ENCODE assay signal across 18 cellular contexts in the genomic region with DNA sequence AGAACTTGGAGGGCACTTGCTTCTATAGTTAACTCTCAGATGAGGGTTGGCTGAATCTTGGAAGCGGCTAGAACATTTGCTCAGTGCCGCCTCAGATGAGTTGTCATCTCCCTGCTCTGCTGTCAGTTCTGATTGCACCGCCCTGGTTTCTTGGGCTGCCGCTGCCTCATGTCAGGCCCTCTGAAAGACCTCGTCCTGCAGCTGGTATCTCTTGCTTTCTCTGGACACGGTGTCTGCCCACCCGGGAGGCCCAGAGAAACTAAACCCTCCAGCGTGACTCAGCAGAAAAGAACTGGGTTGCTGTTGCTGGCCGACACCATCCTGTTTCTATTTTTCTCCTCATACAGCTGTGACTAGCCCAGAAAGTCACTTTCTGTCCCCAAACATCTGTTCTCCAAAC.
DNase-seq lines count a peak whose midpoint lies in the region; ATAC-seq, FAIRE-seq and TF ChIP-seq lines count a peak whose summit lies in the region.
"Had no signal": no experiment of that assay in that cellular context is flagged by ENCODE, and none has a peak within 500 bp of the region (broad histone marks: within the 10 kb centered on the region; RNA-seq: fewer than 3 reads in every experiment).

No MANE protein-coding gene starts in this region.

- H2BK12ac ChIP-seq in H1 (ENCODE audit: low read depth, low read length) = no peak overlapping the region; the same call in 1 of the 2 replicates

- H3K23ac ChIP-seq in H1 (ENCODE audit: insufficient read length) = no peak overlapping the region

- H3K14ac ChIP-seq in H1 (ENCODE audit: insufficient read length) = no peak overlapping the region

- TF ChIP-seq EP300 in H1 (IDR thresholded peaks at IDR 0.05; ENCODE audit: borderline replicate concordance in 1 of 2, low read depth in 2 of 2, low read length in 2 of 2) = no peak

- TF ChIP-seq RAD21 in H1 (IDR thresholded peaks at IDR 0.05 in 1 of 2, conservative IDR thresholded peaks at IDR 0.05 in 1 of 2; ENCODE audit: low read depth in 2 of 2, low read length in 2 of 2) = no peak

- H3K4me1 ChIP-seq in H1 (replicated peaks in 1 of 4; ENCODE audit: control insufficient read depth in 3 of 4, insufficient read depth in 4 of 4, low read length in 3 of 4) = peaks cover 0 to 2% (median 0%) of the 10 kb centered on the region in 4 experiments; a peak in 2 of 7 replicates

- no peak overlapping the region for H2BK5ac ChIP-seq in H1 (ENCODE audit: low read depth, low read length)

- H3K27ac Mint-ChIP-seq in stimulated activated memory B cell treated with anti-CD40 and anti-IgM and Interleukin-4, amounts not matched to agents 10 μg/mL and 1 μg/mL and 100 μg/mL, for 72 hours = peak overlapping the region; percentile 53
- H3K27ac Mint-ChIP-seq in activated CD8-positive, alpha-beta T cell treated with anti-CD3 and anti-CD28 coated beads, Interleukin-2, amount 10 ng/mL, durations not matched to agents 7 days and 5 days = no peak overlapping the region
- H3K27ac Mint-ChIP-seq: activated naive CD4-positive, alpha-beta T cell treated with anti-CD3 and anti-CD28 coated beads for 36 hours; CD4-positive, alpha-beta memory T cell had no signal

- no peak overlapping the region for H3K27ac ChIP-seq in H1 (ENCODE audit: low read depth, low read length)
- H3K27ac ChIP-seq: epithelial cell of prostate, left lung, transverse colon had no signal

- H3K4me2 ChIP-seq in H1 (ENCODE audit: insufficient read depth in 1 of 2, low read depth in 2 of 2, low read length in 2 of 2) = no peak overlapping the region

- no peak overlapping the region for H2BK15ac ChIP-seq in H1 (ENCODE audit: low read length)

- H3K4me3 ChIP-seq in H1 (ENCODE audit: extremely low read depth in 1 of 4, insufficient read depth in 2 of 4, low read depth in 3 of 4, low read length in 4 of 4) = no peak overlapping the region
- H3K4me3 ChIP-seq: left lung, transverse colon had no signal

- POLR2A ChIA-PET in H1 (lab: Charles Lee; ENCODE audit: partially characterized antibody) = no interaction called here
- POLR2A ChIA-PET in activated CD8-positive, alpha-beta T cell treated with anti-CD3 and anti-CD28 coated beads, Interleukin-2, amount 10 ng/mL, durations not matched to agents 7 days and 5 days (lab: Charles Lee) = interaction anchor here (0.6 kb wide), 1 partner anchor 268 kb away, joined by 6 read pairs; no protein-coding TSS in a partner anchor

- H3K36me3 ChIP-seq in H1 (ENCODE audit: control insufficient read depth in 2 of 4, insufficient read depth in 4 of 4, low read length in 3 of 4) = no peaks in the 10 kb centered on the region
- H3K36me3 ChIP-seq: left lung, transverse colon had no signal

- H3K36me3 Mint-ChIP-seq in stimulated activated memory B cell treated with anti-CD40 and anti-IgM and Interleukin-4, amounts not matched to agents 10 μg/mL and 1 μg/mL and 100 μg/mL, for 72 hours = peaks cover 23% of the 10 kb centered on the region
- peaks cover 10% of the 10 kb centered on the region for H3K36me3 Mint-ChIP-seq in activated CD8-positive, alpha-beta T cell treated with anti-CD3 and anti-CD28 coated beads, Interleukin-2, amount 10 ng/mL, durations not matched to agents 7 days and 5 days (ENCODE audit: low read depth)

- no peak overlapping the region for H4K5ac ChIP-seq in H1 (ENCODE audit: insufficient read length, low read depth, low read length)

- no peak overlapping the region for H3K56ac ChIP-seq in H1 (replicated peaks; ENCODE audit: insufficient read length, low read depth, low read length)

- no peak overlapping the region for H3K9ac ChIP-seq in H1 (replicated peaks in 1 of 4; ENCODE audit: extremely low read depth in 1 of 4, low read depth in 3 of 4, low read length in 3 of 4)

- no peak overlapping the region for H3K4ac ChIP-seq in H1 (replicated peaks; ENCODE audit: insufficient read length, low read depth, low read length)

- H2BK120ac ChIP-seq in H1 (replicated peaks; ENCODE audit: low read depth, low read length) = no peak overlapping the region

- H3K4me3 Mint-ChIP-seq in stimulated activated memory B cell treated with anti-CD40 and anti-IgM and Interleukin-4, amounts not matched to agents 10 μg/mL and 1 μg/mL and 100 μg/mL, for 72 hours = no peak overlapping the region
- H3K4me3 Mint-ChIP-seq in activated CD8-positive, alpha-beta T cell treated with anti-CD3 and anti-CD28 coated beads, Interleukin-2, amount 10 ng/mL, durations not matched to agents 7 days and 5 days = no peak overlapping the region
- H3K4me3 Mint-ChIP-seq: activated naive CD4-positive, alpha-beta T cell treated with anti-CD3 and anti-CD28 coated beads for 36 hours; CD4-positive, alpha-beta memory T cell; naive B cell had no signal

- no peaks in the 10 kb centered on the region for H4K20me1 ChIP-seq in H1 (replicated peaks in 1 of 2; ENCODE audit: control insufficient read depth in 1 of 2, insufficient read depth in 2 of 2, low read length in 2 of 2)

- no peaks in the 10 kb centered on the region for H3K27me3 Mint-ChIP-seq in stimulated activated memory B cell treated with anti-CD40 and anti-IgM and Interleukin-4, amounts not matched to agents 10 μg/mL and 1 μg/mL and 100 μg/mL, for 72 hours
- H3K27me3 Mint-ChIP-seq in activated CD8-positive, alpha-beta T cell treated with anti-CD3 and anti-CD28 coated beads, Interleukin-2, amount 10 ng/mL, durations not matched to agents 7 days and 5 days (ENCODE audit: low read depth) = no peaks in the 10 kb centered on the region
- H3K27me3 Mint-ChIP-seq: CD4-positive, alpha-beta memory T cell; naive B cell had no signal

- H3K9me3 ChIP-seq in H1 (ENCODE audit: insufficient read depth in 2 of 2, low read depth in 1 of 2, low read length in 1 of 2) = no peaks in the 10 kb centered on the region
- H3K9me3 ChIP-seq: left lung, transverse colon had no signal

- TF ChIP-seq POLR2A in H1 (IDR thresholded peaks at IDR 0.05; ENCODE audit: control extremely low read depth in 1 of 2, low read depth in 2 of 2, low read length in 2 of 2) = no peak

- peaks cover 9% of the 10 kb centered on the region for H3K9me3 Mint-ChIP-seq in stimulated activated memory B cell treated with anti-CD40 and anti-IgM and Interleukin-4, amounts not matched to agents 10 μg/mL and 1 μg/mL and 100 μg/mL, for 72 hours
- H3K9me3 Mint-ChIP-seq in activated CD8-positive, alpha-beta T cell treated with anti-CD3 and anti-CD28 coated beads, Interleukin-2, amount 10 ng/mL, durations not matched to agents 7 days and 5 days (ENCODE audit: insufficient read depth) = peaks cover 15% of the 10 kb centered on the region

- no peaks in the 10 kb centered on the region for H3K79me2 ChIP-seq in H1 (ENCODE audit: control insufficient read depth in 1 of 2, insufficient read depth in 2 of 2, low read length in 2 of 2)

- H4K8ac ChIP-seq in H1 (ENCODE audit: extremely low read depth, insufficient read depth, low read length) = no peak overlapping the region

- H3K27me3 ChIP-seq in H1 (replicated peaks in 1 of 4; ENCODE audit: control insufficient read depth in 3 of 4, extremely low read depth in 1 of 4, insufficient read depth in 3 of 4, low read length in 3 of 4) = no peaks in the 10 kb centered on the region
- H3K27me3 ChIP-seq: transverse colon had no signal

- no peaks in the 10 kb centered on the region for H3K23me2 ChIP-seq in H1 (ENCODE audit: low read depth, low read length)

- CTCF ChIA-PET in H1 (lab: Charles Lee; ENCODE audit: partially characterized antibody) = interaction anchor here (0.7 to 1.0 kb wide), 2 partner anchors 15 to 23 kb away, joined by 3 read pairs; no protein-coding TSS in a partner anchor
- CTCF ChIA-PET in activated CD8-positive, alpha-beta T cell treated with anti-CD3 and anti-CD28 coated beads, Interleukin-2, amount 10 ng/mL, durations not matched to agents 7 days and 5 days (lab: Charles Lee) = no interaction called here

- DNase-seq in GM19239 (ENCODE audit: insufficient read length, low spot score) (no peak), MV-4-11 (lab: John Stamatoyannopoulos, UW) (peak; percentile 73), H1 (ENCODE audit: low read depth in 1 of 2, low spot score in 2 of 2) (no peak), SHP77 (lab: John Stamatoyannopoulos, UW) (no peak)
- DNase-seq in activated CD8-positive, alpha-beta T cell treated with anti-CD3 and anti-CD28 coated beads, Interleukin-2, amount 10 ng/mL, durations not matched to agents 7 days and 5 days = no peak
- DNase-seq: activated naive CD4-positive, alpha-beta T cell treated with anti-CD3 and anti-CD28 coated beads for 36 hours; CD4-positive, alpha-beta memory T cell; central memory CD4-positive, alpha-beta T cell; left lung; naive B cell; NCI-H1105 treated with DMSO at 0.1 percent for 48 hours; stimulated activated CD4-positive, alpha-beta T cell treated with anti-CD3 and anti-CD28 coated beads, Interleukin-1b, Interleukin-23, amount 100 ng/mL, for 48 hours; transverse colon had no signal

- no peak overlapping the region for H2BK20ac ChIP-seq in H1 (ENCODE audit: low read length)

- ATAC-seq in stimulated activated memory B cell treated with anti-CD40 and anti-IgM and Interleukin-4, amounts not matched to agents 10 μg/mL and 1 μg/mL and 100 μg/mL, for 72 hours = peak; percentile 24
- no peak for ATAC-seq in activated CD8-positive, alpha-beta T cell treated with anti-CD3 and anti-CD28 coated beads, Interleukin-2, amount 10 ng/mL, durations not matched to agents 7 days and 5 days
- no peak for ATAC-seq in GM21786 (IDR thresholded peaks at IDR 0.05; ENCODE audit: unreplicated experiment)
- ATAC-seq: left lung had no signal

- no peak overlapping the region for H3K18ac ChIP-seq in H1 (ENCODE audit: extremely low read depth, low read length)

- H3K4me1 Mint-ChIP-seq in stimulated activated memory B cell treated with anti-CD40 and anti-IgM and Interleukin-4, amounts not matched to agents 10 μg/mL and 1 μg/mL and 100 μg/mL, for 72 hours = peaks cover 23% of the 10 kb centered on the region
- H3K4me1 Mint-ChIP-seq in activated CD8-positive, alpha-beta T cell treated with anti-CD3 and anti-CD28 coated beads, Interleukin-2, amount 10 ng/mL, durations not matched to agents 7 days and 5 days (ENCODE audit: low read depth) = no peaks in the 10 kb centered on the region
- H3K4me1 Mint-ChIP-seq: CD4-positive, alpha-beta memory T cell had no signal

- FAIRE-seq in GM19239 (lab: Jason Lieb, UNC) = peak; percentile 35
- no peak for FAIRE-seq in H1 (lab: Jason Lieb, UNC)
- FAIRE-seq: HTR-8/SVneo, TTC549 had no signal

- no peak overlapping the region for H2AFZ ChIP-seq in H1 (ENCODE audit: low read length)

- 89% methylated on average over 9 of the region's 9 CpGs; no CpG with 5 or more reads in 1 of the 2 experiments for WGBS in H1 (ENCODE audit: extremely low coverage in 1 of 2, insufficient coverage in 1 of 2, insufficient read length in 1 of 2, insufficient replicate concordance in 2 of 2, low coverage in 1 of 2, low lambda C conversion rate in 2 of 2, missing lambda C conversion rate in 1 of 2), 2 experiments

- no peaks in the 10 kb centered on the region; the same call in 1 of the 2 replicates for H3K79me1 ChIP-seq in H1 (ENCODE audit: low read depth, low read length)

- no peak overlapping the region for H4K91ac ChIP-seq in H1 (replicated peaks; ENCODE audit: insufficient read length, low read length)

- TF ChIP-seq CTCF in H1 (IDR thresholded peaks at IDR 0.05; ENCODE audit: control extremely low read depth in 1 of 3, insufficient read depth in 1 of 3, low read depth in 1 of 3, low read length in 3 of 3) = no peak

- H2AK5ac ChIP-seq in H1 (ENCODE audit: low read depth, low read length) = no peak overlapping the region

TF ChIP-seq in H1, 55 proteins besides CTCF, POLR2A, EP300 and RAD21 (continues in another document):
- TF ChIP-seq CREB1 (IDR thresholded peaks at IDR 0.05) = no peak
